In the genomic region with DNA sequence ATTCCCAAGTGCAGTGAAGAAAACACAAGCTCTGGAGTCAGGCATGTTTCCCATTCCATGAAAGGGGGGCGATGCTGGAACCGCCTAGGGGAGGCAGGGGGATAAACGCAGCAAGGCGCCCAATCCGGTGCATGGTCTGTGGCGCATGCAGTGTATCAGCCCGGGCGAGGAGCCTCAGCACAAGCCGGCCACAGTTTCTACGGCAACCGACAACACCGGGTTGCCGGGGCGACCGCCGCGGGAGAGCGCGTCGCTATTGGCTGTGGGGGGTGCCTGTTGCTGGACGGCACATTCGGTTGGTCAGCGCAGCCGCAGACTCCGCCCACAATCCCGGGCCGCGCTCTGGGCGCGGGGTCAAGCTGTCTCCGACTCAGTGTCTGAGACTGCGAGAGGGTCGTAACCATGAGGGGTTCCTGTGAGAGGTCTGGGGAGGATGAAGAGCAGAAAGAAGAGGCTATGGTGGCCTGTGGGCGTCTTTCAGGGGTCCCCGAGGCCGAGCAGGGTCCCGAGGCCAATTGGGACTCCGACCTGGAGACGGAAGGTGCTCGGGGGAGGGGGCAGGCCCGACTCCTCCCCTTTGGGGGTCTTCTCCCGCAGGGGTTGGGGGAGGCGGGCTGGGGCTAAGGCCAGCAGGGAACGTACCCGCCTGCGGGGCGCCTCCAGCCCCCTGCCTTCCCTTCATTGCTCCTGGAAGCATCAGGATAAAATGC, we compare ENCODE assay signal across 8 cellular contexts. TPM values are rescaled to one million over a fixed set of nuclear protein-coding genes. Genes with fewer than 3 reads are reported as not detected.
DNase-seq lines count a peak whose midpoint lies in the region; ATAC-seq and TF ChIP-seq lines count a peak whose summit lies in the region.

A gene with protein sequence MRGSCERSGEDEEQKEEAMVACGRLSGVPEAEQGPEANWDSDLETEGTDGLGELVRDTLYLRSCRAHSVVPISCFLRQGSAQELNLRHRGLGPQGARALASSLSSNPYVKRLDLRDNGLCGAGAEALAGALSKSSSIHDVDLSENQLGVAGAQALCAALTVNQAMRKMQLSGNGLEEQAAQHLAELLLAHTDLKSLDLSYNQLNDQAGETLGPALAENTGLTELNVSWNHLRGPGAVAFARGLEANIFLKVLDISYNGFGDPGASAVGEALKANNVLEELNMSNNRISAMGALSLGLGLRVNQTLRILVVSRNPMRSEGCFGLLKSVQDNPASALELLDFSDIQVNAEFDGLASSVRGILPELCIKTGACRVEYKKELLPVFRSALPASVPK (plus strand): TSS at position 362 of the 710 bp plus-strand sequence. CDS start 41 bp downstream, at position 403.

- H3K79me2 ChIP-seq in PC-3 (ENCODE audit: low read length): no peaks in the 10 kb centered on the region

- H3K4me1 ChIP-seq in PC-3 (ENCODE audit: insufficient read depth, low read length) (peaks cover 19% of the 10 kb centered on the region), muscle layer of duodenum (ENCODE audit: control insufficient read depth in 1 of 2, insufficient read depth in 2 of 2, low read length in 2 of 2) (peaks cover 4 to 10% of the 10 kb centered on the region in 2 donors)

- H3K36me3 ChIP-seq in PC-3 (ENCODE audit: low read depth, low read length): no peaks in the 10 kb centered on the region
- H3K36me3 ChIP-seq in muscle layer of duodenum (ENCODE audit: control insufficient read depth in 1 of 2, insufficient read depth in 2 of 2, low read length in 2 of 2): no peaks in the 10 kb centered on the region

- CTCF ChIA-PET in PC-3 (lab: Charles Lee): no interaction called here

- H2AFZ ChIP-seq in PC-3 (ENCODE audit: low read length): peak within 1 kb of the TSS; percentile 84

- H3K9me2 ChIP-seq in PC-3 (replicated peaks; ENCODE audit: low read length): no peaks in the 10 kb centered on the region

- BruUV-seq in PC-3 (replicated peaks; lab: Mats Ljungman, UMichigan): no TSS peak

- POLR2A ChIA-PET in PC-3 (lab: Charles Lee; ENCODE audit: unreplicated experiment): no interaction called here

- H3K27me3 Mint-ChIP-seq in activated T-cell treated with anti-CD3 and anti-CD28 coated beads, Interleukin-2, amount 50 U/mL, for 72 hours (ENCODE audit: low read depth): peaks cover 20% of the 10 kb centered on the region

- ATAC-seq in GM19463 (IDR thresholded peaks at IDR 0.05; ENCODE audit: unreplicated experiment) (peak; percentile 93), PC-3 (peak; percentile 94)
- ATAC-seq in activated T-cell treated with anti-CD3 and anti-CD28 coated beads, Interleukin-2, amount 50 U/mL, for 72 hours (replicated peaks in 1 of 2): peak; percentile 98

- H3K9me3 ChIP-seq in PC-3 (ENCODE audit: low read length): no peaks in the 10 kb centered on the region
- H3K9me3 ChIP-seq in muscle layer of duodenum (ENCODE audit: control insufficient read depth in 1 of 2, low read length in 2 of 2): no peaks in the 10 kb centered on the region

- H3K4me1 Mint-ChIP-seq in activated T-cell treated with anti-CD3 and anti-CD28 coated beads, Interleukin-2, amount 50 U/mL, for 72 hours (ENCODE audit: low read depth): peaks cover 24% of the 10 kb centered on the region

- no peak within 1 kb of the TSS for H3K27ac Mint-ChIP-seq in activated T-cell treated with anti-CD3 and anti-CD28 coated beads, Interleukin-2, amount 50 U/mL, for 72 hours

- no peak for TF ChIP-seq CTCF in PC-3 (conservative IDR thresholded peaks at IDR 0.05; ENCODE audit: low read depth, low read length)

- H3K36me3 Mint-ChIP-seq in activated T-cell treated with anti-CD3 and anti-CD28 coated beads, Interleukin-2, amount 50 U/mL, for 72 hours (ENCODE audit: insufficient read depth in 2 of 2): no peaks in the 10 kb centered on the region

- H3K4me3 ChIP-seq in PC-3 (ENCODE audit: low read length) (peak within 1 kb of the TSS; percentile 60), muscle layer of duodenum (ENCODE audit: low read depth in 1 of 2, low read length in 2 of 2) (peak within 1 kb of the TSS; percentile 55 to 80)

- no peak within 1 kb of the TSS for H3K9ac ChIP-seq in PC-3 (ENCODE audit: low read length)

- H4K20me1 ChIP-seq in PC-3 (ENCODE audit: low read length): no peaks in the 10 kb centered on the region

- peak within 1 kb of the TSS; percentile 87 for H3K4me2 ChIP-seq in PC-3 (ENCODE audit: low read length)

- H3K27me3 ChIP-seq in PC-3 (ENCODE audit: low read length): no peaks in the 10 kb centered on the region
- H3K27me3 ChIP-seq in muscle layer of duodenum (ENCODE audit: low read depth, low read length): no peaks in the 10 kb centered on the region

- no peaks in the 10 kb centered on the region for H3F3A ChIP-seq in PC-3 (ENCODE audit: low read length, unreplicated experiment)

- intact Hi-C loops in PC-3 (cut with micrococcal nuclease): no loop called here

- H3K27ac ChIP-seq in PC-3 (ENCODE audit: low read length) (no peak within 1 kb of the TSS), muscle layer of duodenum (ENCODE audit: low read length) (no peak within 1 kb of the TSS)

- DNase-seq in Ammon's horn (ENCODE audit: low spot score) (peak; percentile 95), HuH-7.5 (ENCODE audit: low spot score) (peak; percentile 96), PC-3 (peak; percentile 79), fibroblast of gingiva (ENCODE audit: low read depth) (peak; percentile 91)
- DNase-seq in activated T-cell treated with anti-CD3 and anti-CD28 coated beads, Interleukin-2, amount 50 U/mL, for 72 hours: peak; percentile 79 to 83
- peak; percentile 41 to 43 for DNase-seq in stimulated activated CD8-positive, alpha-beta memory T cell treated with anti-CD3 and anti-CD28 coated beads, Interleukin-7, amount 100 ng/mL, for 1 hour (ENCODE audit: low read depth in 2 of 2)

- H3K9me3 Mint-ChIP-seq in activated T-cell treated with anti-CD3 and anti-CD28 coated beads, Interleukin-2, amount 50 U/mL, for 72 hours: no peaks in the 10 kb centered on the region

- H3K4me3 Mint-ChIP-seq in activated T-cell treated with anti-CD3 and anti-CD28 coated beads, Interleukin-2, amount 50 U/mL, for 72 hours: peak within 1 kb of the TSS; percentile 84 to 85

RNA-seq across cellular contexts. Expression of the gene that starts here (rescaled TPM):
- not detected in 2 replicates for total RNA-seq in PC-3 (2014; rRNA removed)
- total RNA-seq in activated T-cell treated with anti-CD3 and anti-CD28 coated beads, Interleukin-2, amount 50 U/mL, for 72 hours: not detected

Comparison
In these comparisons a context has a peak if more than half of its experiments do, and no peak if none do; other contexts are left out.
1. Peak in DNase-seq, ATAC-seq, H3K4me3 ChIP-seq and H3K4me2 ChIP-seq in PC-3; RNA of the gene not detected or under 1 TPM.
2. Peak in DNase-seq and ATAC-seq in activated T-cell treated with anti-CD3 and anti-CD28 coated beads, Interleukin-2, amount 50 U/mL, for 72 hours; RNA of the gene not detected or under 1 TPM.
3. DNase-seq: peak in every context shown above with its lines; median percentile 96 in HuH-7.5; 95 in Ammon's horn; 91 in fibroblast of gingiva; 81 in activated T-cell treated with anti-CD3 and anti-CD28 coated beads, Interleukin-2, amount 50 U/mL, for 72 hours; 79 in PC-3; 42 in stimulated activated CD8-positive, alpha-beta memory T cell treated with anti-CD3 and anti-CD28 coated beads, Interleukin-7, amount 100 ng/mL, for 1 hour.